ENCODE assay signal across 8 cellular contexts in genomic region chr17:39197380-39198185, GRCh38. TPM values are rescaled to one million over a fixed set of nuclear protein-coding genes. Genes with fewer than 3 reads are reported as not detected.
DNase-seq lines count a peak whose midpoint lies in the region; ATAC-seq and TF ChIP-seq lines count a peak whose summit lies in the region.

Gene CACNB1 (minus strand): TSS chr17:39197669. CDS start chr17:39197495, 174 bp downstream.

- H3K27ac ChIP-seq in psoas muscle (peak within 1 kb of the TSS; percentile 97), upper lobe of right lung (peak within 1 kb of the TSS; percentile 99)

- intact Hi-C loops in left ventricle myocardium superior (cut with micrococcal nuclease) (no loop called here), psoas muscle (cut with DNase I) (no loop called here), upper lobe of right lung (cut with DNase I) (no loop called here)

- H3K4me1 ChIP-seq in psoas muscle: peaks cover 44% of the 10 kb centered on the region
- H3K4me1 ChIP-seq in upper lobe of right lung: peaks cover 48% of the 10 kb centered on the region

- 2 to 4% (median 2%) methylated on average over 23 to 55 of the region's 55 CpGs for WGBS in psoas muscle, 3 donors

- H3K27me3 ChIP-seq in psoas muscle (ENCODE audit: insufficient read depth in 3 of 3, low read length in 2 of 3) (no peaks in the 10 kb centered on the region), upper lobe of right lung (no peaks in the 10 kb centered on the region)

- no peak for TF ChIP-seq CTCF in GM12864 (IDR thresholded peaks at IDR 0.05; ENCODE audit: low read depth, low read length, missing control alignments)
- no peak for TF ChIP-seq CTCF in psoas muscle (IDR thresholded peaks at IDR 0.05)
- no peak for TF ChIP-seq CTCF in upper lobe of right lung (IDR thresholded peaks at IDR 0.05)

- DNase-seq in GM12864 (ENCODE audit: low read depth): no peak
- peak; percentile 29 for DNase-seq in NCI-H1048 (lab: John Stamatoyannopoulos, UW)
- peak; percentile 50 to 80 (median 58) for DNase-seq in T-helper 2 cell
- peak; percentile 53 for DNase-seq in amniotic stem cell (lab: John Stamatoyannopoulos, UW)
- DNase-seq in left ventricle myocardium superior: peak; percentile 87
- DNase-seq in psoas muscle: peak; percentile 83 to 85
- peak; percentile 90 for DNase-seq in upper lobe of right lung
- DNase-seq in SKM-1 (lab: John Stamatoyannopoulos, UW; ENCODE audit: unreplicated experiment): no peak

- H3K4me3 ChIP-seq in GM12864 (ENCODE audit: low read depth, low read length) (peak within 1 kb of the TSS; percentile 77), psoas muscle (peak within 1 kb of the TSS; percentile 90), upper lobe of right lung (peak within 1 kb of the TSS; percentile 85)

- H3K36me3 ChIP-seq in psoas muscle (ENCODE audit: insufficient read depth in 1 of 2, low read depth in 1 of 2) (peaks cover 3 to 24% of the 10 kb centered on the region in 2 donors), upper lobe of right lung (peaks cover 28% of the 10 kb centered on the region)

- ATAC-seq in left ventricle myocardium superior (peak; percentile 75), psoas muscle (peak; percentile 9 to 20 (median 14)), upper lobe of right lung (peak; percentile 73)

- H3K9me3 ChIP-seq in psoas muscle (no peaks in the 10 kb centered on the region), upper lobe of right lung (no peaks in the 10 kb centered on the region)

RNA-seq across cellular contexts. Expression of gene CACNB1, which starts in this region (rescaled TPM):
- total RNA-seq in left ventricle myocardium superior (5.7 TPM), psoas muscle (100 to 1,000 TPM; 209 to 274 (median 226) TPM), upper lobe of right lung (27.5 TPM)
- polyA plus RNA-seq in psoas muscle: 100 to 1,000 TPM in 2 of 3 donors, 10 to 100 TPM in 1; 88.2 to 196 (median 149) TPM

Comparison
In these comparisons a context has a peak if more than half of its experiments do, and no peak if none do; other contexts are left out.
1. DNase-seq: peak in NCI-H1048 (single experiment), T-helper 2 cell (5 of 5), amniotic stem cell (single experiment), left ventricle myocardium superior (single experiment), psoas muscle (2 of 2) and upper lobe of right lung (single experiment); none in GM12864 (single experiment) and SKM-1 (single experiment).
2. ATAC-seq: peak in every context shown above with its lines; median percentile 75 in left ventricle myocardium superior; 73 in upper lobe of right lung; 14 in psoas muscle.
3. Peak in every context shown above with its lines, with median percentiles within 50 percentile points of each other: H3K4me3 ChIP-seq.